Comparison of ENCODE assay signal across 3 cellular contexts in genomic region chr5:131832702-131833101, GRCh38. TPM values are rescaled to one million over a fixed set of nuclear protein-coding genes. Genes with fewer than 3 reads are reported as not detected.
DNase-seq lines count a peak whose midpoint lies in the region; ATAC-seq, FAIRE-seq and TF ChIP-seq lines count a peak whose summit lies in the region.
"Not testable (repeated sequence)": the region's sequence is repeated elsewhere in the genome, so short reads cannot be mapped to it uniquely, and the experiment has no call there.

No MANE protein-coding gene starts in this region.

- TF ChIP-seq CTCF in A549 (IDR thresholded peaks at IDR 0.05); HEK293 (tag by site-specific recombination; IDR thresholded peaks at IDR 0.05); K562 (IDR thresholded peaks at IDR 0.05 in 2 of 3, conservative IDR thresholded peaks at IDR 0.05 in 1 of 3; ENCODE audit: insufficient read depth in 2 of 3, low read depth in 1 of 3, low read length in 3 of 3): not testable (repeated sequence)

- not testable (repeated sequence) for H3K4me2 ChIP-seq in A549; K562 (ENCODE audit: insufficient read depth, low read length)

- CTCF ChIA-PET in A549 (lab: Yijun Ruan, JAX); HEK293 (lab: Yijun Ruan, JAX); K562 (lab: Yijun Ruan, JAX; ENCODE audit: low intra/inter-chr PET ratio): not testable (repeated sequence)

- not testable (repeated sequence) for TF ChIP-seq EP300 in A549 (IDR thresholded peaks at IDR 0.05); K562 (IDR thresholded peaks at IDR 0.05; ENCODE audit: low read length)

- not testable (repeated sequence) for BruUV-seq in K562 (replicated peaks; lab: Mats Ljungman, UMichigan)

- in situ Hi-C loops in K562 (cut with MboI): not testable (repeated sequence)

- not testable (repeated sequence) for H3K9me3 ChIP-seq in A549; HEK293 (ENCODE audit: control insufficient read depth, insufficient read depth, low read depth, low read length); K562 (replicated peaks; ENCODE audit: control insufficient read depth, insufficient read depth, low read depth, low read length)

- not testable (repeated sequence) for H4K20me1 ChIP-seq in K562 (replicated peaks; ENCODE audit: control insufficient read depth, insufficient read depth, low read length)

- H3K4me1 ChIP-seq in A549; HEK293 (ENCODE audit: control insufficient read depth, insufficient read depth, low read length); K562 (replicated peaks in 1 of 2; ENCODE audit: control insufficient read depth in 2 of 2, insufficient read depth in 2 of 2, low read length in 2 of 2): not testable (repeated sequence)

- H3K36me3 ChIP-seq in HEK293 (ENCODE audit: control insufficient read depth in 2 of 2, insufficient read depth in 1 of 2, low read length in 2 of 2); K562 (ENCODE audit: control insufficient read depth, insufficient read depth, low read length): not testable (repeated sequence)

- not testable (repeated sequence) for ATAC-seq in A549, K562

- H3K9me1 ChIP-seq in K562 (ENCODE audit: control insufficient read depth, insufficient read depth, low read length): not testable (repeated sequence)

- FAIRE-seq in A549 (lab: Jason Lieb, UNC); K562 (lab: Jason Lieb, UNC): not testable (repeated sequence)

- not testable (repeated sequence) for TF ChIP-seq RAD21 in A549 (conservative IDR thresholded peaks at IDR 0.05 in 1 of 2, IDR thresholded peaks at IDR 0.05 in 1 of 2); K562 (CRISPR knock-in tag; conservative IDR thresholded peaks at IDR 0.05 in 1 of 2, IDR thresholded peaks at IDR 0.05 in 1 of 2)

- not testable (repeated sequence) for H3K27me3 ChIP-seq in K562 (ENCODE audit: control insufficient read depth in 2 of 2, insufficient read depth in 2 of 2, low read length in 2 of 2)

- H3K79me2 ChIP-seq in K562 (ENCODE audit: control insufficient read depth, insufficient read depth, low read length): not testable (repeated sequence)

- not testable (repeated sequence) for H3K4me3 ChIP-seq in A549; HEK293 (ENCODE audit: low read depth, low read length); K562

- POLR2A ChIA-PET in A549 (lab: Yijun Ruan, JAX); HEK293 (lab: Yijun Ruan, JAX); K562 (lab: Yijun Ruan, JAX): not testable (repeated sequence)

- WGBS in A549 (ENCODE audit: missing lambda C conversion rate): 31% methylated on average over 2 of the region's 2 CpGs
- 10% methylated on average over 2 of the region's 2 CpGs for WGBS in K562 (ENCODE audit: insufficient coverage, low coverage, missing lambda C conversion rate)

- not testable (repeated sequence) for H3K9ac ChIP-seq in K562 (ENCODE audit: insufficient read depth in 1 of 2, low read depth in 2 of 2, low read length in 2 of 2)

- DNase-seq in A549 (ENCODE audit: low read depth in 1 of 2, low spot score in 1 of 2); K562 (ENCODE audit: extremely low read depth in 1 of 4, low spot score in 3 of 4): not testable (repeated sequence)

- not testable (repeated sequence) for H3K27ac ChIP-seq in A549; HEK293 (ENCODE audit: extremely low read depth, low read depth, low read length); K562 (ENCODE audit: extremely low read depth, low read depth, low read length)

- intact Hi-C loops in K562 (cut with micrococcal nuclease): not testable (repeated sequence)

- not testable (repeated sequence) for TF ChIP-seq POLR2A in A549 (IDR thresholded peaks at IDR 0.05; ENCODE audit: low read length); K562 (conservative IDR thresholded peaks at IDR 0.05)

- not testable (repeated sequence) for H2AFZ ChIP-seq in K562 (ENCODE audit: low read depth, low read length)

TF ChIP-seq in A549, 52 proteins besides CTCF, POLR2A, EP300 and RAD21:
- peak; percentile 47 for TF ChIP-seq ZFP36 (IDR thresholded peaks at IDR 0.05; ENCODE audit: borderline replicate concordance, partially characterized antibody)

TF ChIP-seq in HEK293, 187 proteins besides CTCF, POLR2A, EP300 and RAD21:
- TF ChIP-seq ZNF585B (tag by site-specific recombination; IDR thresholded peaks at IDR 0.05): peak; percentile 89
TF ChIP-seq in HEK293: peak in this region for 1; not testable (repeated sequence) for 186.

TF ChIP-seq in K562, 482 proteins besides CTCF, POLR2A, EP300 and RAD21:
- peak; percentile 56 for TF ChIP-seq ZFP36 (IDR thresholded peaks at IDR 0.05; ENCODE audit: low read depth, low read length, partially characterized antibody)
TF ChIP-seq in K562: peak in this region for 1; not testable (repeated sequence) for 481.

RNA-seq across cellular contexts. Expression of gene FNIP1, which starts 35.9 kb away (rescaled TPM):
- polyA plus RNA-seq in A549 (2011; rRNA removed) (9.6 and 10.2 TPM in 2 replicates), A549 (2017; fragmentation: RNase III; extraction: RNeasy Plus Mini Kit Qiagen cat#74134 plus additional on column Dnase treatment) (5.7 to 7.5 TPM (median 6.7 TPM) in 3 replicates), K562 (2011; rRNA removed) (17.9 and 19.7 TPM in 2 replicates), K562 (2014; fragmentation: Illumina TruSeq; extraction: Trizol) (10.3 and 10.7 TPM in 2 replicates), K562 (2014; fragmentation: Nextera tagmentation; extraction: Ambion mirVana) (1 to 10 TPM; 5.0 to 8.7 TPM), K562 (2014; rRNA removed) (9.4 and 12.0 TPM in 2 replicates)
- 2.5 TPM in 2 replicates for polyA plus RNA-seq in A549 (2012; cell fraction: cytosol; rRNA removed)
- 5.1 and 7.1 TPM in 2 replicates for polyA plus RNA-seq in A549 (2012; cell fraction: nucleus; rRNA removed)
- polyA minus RNA-seq in A549 (2011; rRNA and poly(A)+ RNA removed): 13.9 and 14.2 TPM in 2 replicates
- 66.1 and 149 TPM in 2 replicates for total RNA-seq in K562 (2011; cell fraction: chromatin; rRNA removed; ENCODE audit: low replicate concordance)
- 49.7 and 55.7 TPM in 2 replicates for total RNA-seq in K562 (2011; cell fraction: nucleolus; rRNA removed)
- 73.5 and 100 TPM in 2 replicates for total RNA-seq in K562 (2011; cell fraction: nucleoplasm; rRNA removed)
- total RNA-seq in K562 (2014; rRNA removed) (18.4 and 19.9 TPM in 2 replicates), K562 (2014; rRNA removed; fragmentation: Illumina TruSeq; extraction: Trizol) (22.1 and 26.4 TPM in 2 replicates), K562 (2015; rRNA removed; fragmentation: Illumina TruSeq; extraction: Trizol) (31.1 and 32.8 TPM in 2 replicates), K562 (2021) (22.1 and 24.6 TPM in 2 replicates)
- 5.5 and 9.3 TPM in 2 replicates for polyA plus RNA-seq in K562 (2011; cell fraction: cytosol; rRNA removed)
- 17.5 and 20.3 TPM in 2 replicates for polyA plus RNA-seq in K562 (2011; cell fraction: nucleus; rRNA removed)
- 7.5 and 10.7 TPM in 2 replicates for polyA plus RNA-seq in K562 (2012)
- 54.7 and 58.9 TPM in 2 replicates for polyA minus RNA-seq in K562 (2011; rRNA and poly(A)+ RNA removed)
- polyA minus RNA-seq in K562 (2011; cell fraction: cytosol; rRNA and poly(A)+ RNA removed): 16.2 and 16.4 TPM in 2 replicates
- 48.3 and 63.5 TPM in 2 replicates for polyA minus RNA-seq in K562 (2011; cell fraction: nucleus; rRNA and poly(A)+ RNA removed)
